19 cellular contexts compared by ENCODE assay signal in the genomic region with DNA sequence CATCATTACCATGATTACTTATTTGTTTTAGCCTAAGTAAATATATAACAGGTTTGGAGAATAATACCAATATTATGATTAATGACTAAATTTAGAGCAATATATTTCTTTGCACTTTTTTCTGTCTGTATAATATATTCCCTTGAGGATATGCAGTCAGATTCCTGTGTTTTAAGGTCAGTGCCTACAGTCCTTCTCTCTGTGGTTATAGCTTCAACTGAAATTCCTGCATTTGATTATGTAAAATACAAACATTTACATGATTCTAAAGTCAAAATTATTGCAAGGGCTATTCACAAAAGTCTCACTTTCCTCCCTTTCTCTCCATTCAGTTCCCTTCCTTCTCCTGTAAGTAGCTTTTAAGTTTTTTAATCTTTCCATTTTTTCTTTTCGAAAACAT.
"Had no signal": no experiment of that assay in that cellular context is flagged by ENCODE, and none has a peak within 500 bp of the region (broad histone marks: within the 10 kb centered on the region; RNA-seq: fewer than 3 reads in every experiment).

No MANE protein-coding gene starts in this region.

- H3K4me3 ChIP-seq: adrenal gland, lung, sigmoid colon, spleen, upper lobe of right lung had no signal

- DNase-seq: activated CD4-positive, alpha-beta T cell treated with anti-CD3 and anti-CD28 coated beads for 1 hour; activated CD8-positive, alpha-beta memory T cell treated with anti-CD3 and anti-CD28 coated beads for 24 hours; activated CD8-positive, alpha-beta memory T cell treated with anti-CD3 and anti-CD28 coated beads, Interleukin-2, amount 50 U/mL, for 48 hours; activated effector memory CD4-positive, alpha-beta T cell treated with anti-CD3 and anti-CD28 coated beads, Interleukin-2, amount 50 U/mL, for 16 hours; activated naive CD4-positive, alpha-beta T cell treated with anti-CD3 and anti-CD28 coated beads, Interleukin-2, amount 50 U/mL, for 16 hours; activated T-cell treated with anti-CD3 and anti-CD28 coated beads, Interleukin-2, amount 50 U/mL, for 72 hours; effector CD4-positive, alpha-beta T cell; glutamatergic neuron; islet precursor cell; left colon; sigmoid colon; spleen; stimulated activated naive B cell treated with anti-CD40 and anti-IgM and Interleukin-4, amounts not matched to agents 10 μg/mL and 1 μg/mL and 100 μg/mL, for 72 hours; T-helper 17 cell; upper lobe of right lung; WERI-Rb-1 had no signal

- ATAC-seq: activated T-cell treated with anti-CD3 and anti-CD28 coated beads, Interleukin-2, amount 50 U/mL, for 72 hours; left colon; natural killer cell treated with Interleukin-12 subunit alpha and Interleukin-12 subunit beta and Interleukin-15 and Interleukin-18, amount 100 ng/mL, for 72 hours; stimulated activated naive B cell treated with anti-CD40 and anti-IgM and Interleukin-4, amounts not matched to agents 10 μg/mL and 1 μg/mL and 100 μg/mL, for 72 hours; T-helper 17 cell; upper lobe of right lung had no signal

- H3K27me3 ChIP-seq: adrenal gland, sigmoid colon, spleen, upper lobe of right lung had no signal

- H3K4me1 ChIP-seq: adrenal gland, spleen, upper lobe of right lung had no signal

- H3K36me3 ChIP-seq: adrenal gland, sigmoid colon, spleen, upper lobe of right lung, WERI-Rb-1 had no signal
